1 cellular context compared by ENCODE assay signal in the genomic region with DNA sequence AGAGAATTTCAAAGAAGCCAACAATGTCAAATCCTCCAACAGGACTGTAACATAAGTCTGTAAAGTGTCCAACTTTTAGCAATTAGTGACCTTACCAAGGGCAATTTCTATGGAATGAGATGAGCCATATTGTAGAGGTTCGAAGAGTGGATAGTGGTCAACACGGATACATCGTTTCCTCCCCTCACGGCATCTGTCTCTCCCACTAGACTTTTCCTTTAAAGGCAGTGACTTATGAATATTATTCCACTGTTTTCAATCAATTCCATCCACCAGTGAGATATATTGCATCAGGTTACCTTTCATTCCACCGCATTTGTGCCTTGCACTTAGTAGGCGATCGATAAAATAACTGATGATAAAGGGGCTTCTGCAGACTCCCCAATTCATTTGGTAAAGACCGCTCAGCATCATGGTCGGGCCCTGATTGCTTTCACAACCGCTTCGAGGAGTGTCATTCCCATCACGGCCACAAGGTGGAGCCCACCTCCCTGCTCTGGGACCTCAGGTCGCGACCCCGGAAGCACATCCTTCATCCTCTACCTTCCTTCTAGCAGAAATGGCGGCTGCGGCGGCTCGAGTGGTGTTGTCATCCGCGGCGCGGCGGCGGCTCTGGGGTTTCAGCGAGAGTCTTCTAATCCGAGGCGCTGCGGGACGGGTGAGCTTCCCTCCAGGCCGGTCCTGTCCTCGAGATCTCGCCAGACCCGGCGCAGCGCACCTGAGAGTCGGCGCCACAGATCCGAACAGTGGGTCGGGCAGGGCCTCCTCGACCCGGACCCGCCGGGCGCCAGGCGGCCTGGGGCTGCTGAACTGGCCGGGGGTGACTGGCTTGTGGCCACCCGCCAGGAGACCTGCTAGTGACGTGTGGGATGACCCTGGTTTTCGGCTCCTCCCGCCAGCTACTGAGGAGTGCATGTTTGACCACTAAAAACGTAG.
TF ChIP-seq lines count a peak whose summit lies in the region.

A gene with protein sequence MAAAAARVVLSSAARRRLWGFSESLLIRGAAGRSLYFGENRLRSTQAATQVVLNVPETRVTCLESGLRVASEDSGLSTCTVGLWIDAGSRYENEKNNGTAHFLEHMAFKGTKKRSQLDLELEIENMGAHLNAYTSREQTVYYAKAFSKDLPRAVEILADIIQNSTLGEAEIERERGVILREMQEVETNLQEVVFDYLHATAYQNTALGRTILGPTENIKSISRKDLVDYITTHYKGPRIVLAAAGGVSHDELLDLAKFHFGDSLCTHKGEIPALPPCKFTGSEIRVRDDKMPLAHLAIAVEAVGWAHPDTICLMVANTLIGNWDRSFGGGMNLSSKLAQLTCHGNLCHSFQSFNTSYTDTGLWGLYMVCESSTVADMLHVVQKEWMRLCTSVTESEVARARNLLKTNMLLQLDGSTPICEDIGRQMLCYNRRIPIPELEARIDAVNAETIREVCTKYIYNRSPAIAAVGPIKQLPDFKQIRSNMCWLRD (plus strand): TSS at position 535 of the 936 bp plus-strand sequence. CDS start 25 bp downstream, at position 560.

TF ChIP-seq in K562, 482 proteins besides CTCF, POLR2A, EP300 and RAD21 (continued from another document and continues in another):
- TF ChIP-seq, protein P1, sequence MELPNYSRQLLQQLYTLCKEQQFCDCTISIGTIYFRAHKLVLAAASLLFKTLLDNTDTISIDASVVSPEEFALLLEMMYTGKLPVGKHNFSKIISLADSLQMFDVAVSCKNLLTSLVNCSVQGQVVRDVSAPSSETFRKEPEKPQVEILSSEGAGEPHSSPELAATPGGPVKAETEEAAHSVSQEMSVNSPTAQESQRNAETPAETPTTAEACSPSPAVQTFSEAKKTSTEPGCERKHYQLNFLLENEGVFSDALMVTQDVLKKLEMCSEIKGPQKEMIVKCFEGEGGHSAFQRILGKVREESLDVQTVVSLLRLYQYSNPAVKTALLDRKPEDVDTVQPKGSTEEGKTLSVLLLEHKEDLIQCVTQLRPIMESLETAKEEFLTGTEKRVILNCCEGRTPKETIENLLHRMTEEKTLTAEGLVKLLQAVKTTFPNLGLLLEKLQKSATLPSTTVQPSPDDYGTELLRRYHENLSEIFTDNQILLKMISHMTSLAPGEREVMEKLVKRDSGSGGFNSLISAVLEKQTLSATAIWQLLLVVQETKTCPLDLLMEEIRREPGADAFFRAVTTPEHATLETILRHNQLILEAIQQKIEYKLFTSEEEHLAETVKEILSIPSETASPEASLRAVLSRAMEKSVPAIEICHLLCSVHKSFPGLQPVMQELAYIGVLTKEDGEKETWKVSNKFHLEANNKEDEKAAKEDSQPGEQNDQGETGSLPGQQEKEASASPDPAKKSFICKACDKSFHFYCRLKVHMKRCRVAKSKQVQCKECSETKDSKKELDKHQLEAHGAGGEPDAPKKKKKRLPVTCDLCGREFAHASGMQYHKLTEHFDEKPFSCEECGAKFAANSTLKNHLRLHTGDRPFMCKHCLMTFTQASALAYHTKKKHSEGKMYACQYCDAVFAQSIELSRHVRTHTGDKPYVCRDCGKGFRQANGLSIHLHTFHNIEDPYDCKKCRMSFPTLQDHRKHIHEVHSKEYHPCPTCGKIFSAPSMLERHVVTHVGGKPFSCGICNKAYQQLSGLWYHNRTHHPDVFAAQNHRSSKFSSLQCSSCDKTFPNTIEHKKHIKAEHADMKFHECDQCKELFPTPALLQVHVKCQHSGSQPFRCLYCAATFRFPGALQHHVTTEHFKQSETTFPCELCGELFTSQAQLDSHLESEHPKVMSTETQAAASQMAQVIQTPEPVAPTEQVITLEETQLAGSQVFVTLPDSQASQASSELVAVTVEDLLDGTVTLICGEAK (IDR thresholded peaks at IDR 0.05): peak; percentile 94
- TF ChIP-seq, protein P1 (CRISPR knock-in tag; IDR thresholded peaks at IDR 0.05): no peak
- 0 out of 2 replicates have a peak, but pooled peaks have one; percentile 61 for TF ChIP-seq NR1H2 (CRISPR knock-in tag; IDR thresholded peaks at IDR 0.05)
- TF ChIP-seq, protein P2, sequence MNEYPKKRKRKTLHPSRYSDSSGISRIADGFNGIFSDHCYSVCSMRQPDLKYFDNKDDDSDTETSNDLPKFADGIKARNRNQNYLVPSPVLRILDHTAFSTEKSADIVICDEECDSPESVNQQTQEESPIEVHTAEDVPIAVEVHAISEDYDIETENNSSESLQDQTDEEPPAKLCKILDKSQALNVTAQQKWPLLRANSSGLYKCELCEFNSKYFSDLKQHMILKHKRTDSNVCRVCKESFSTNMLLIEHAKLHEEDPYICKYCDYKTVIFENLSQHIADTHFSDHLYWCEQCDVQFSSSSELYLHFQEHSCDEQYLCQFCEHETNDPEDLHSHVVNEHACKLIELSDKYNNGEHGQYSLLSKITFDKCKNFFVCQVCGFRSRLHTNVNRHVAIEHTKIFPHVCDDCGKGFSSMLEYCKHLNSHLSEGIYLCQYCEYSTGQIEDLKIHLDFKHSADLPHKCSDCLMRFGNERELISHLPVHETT (CRISPR knock-in tag; conservative IDR thresholded peaks at IDR 0.05 in 1 of 2, IDR thresholded peaks at IDR 0.05 in 1 of 2): peak in 1 of 2 experiments; percentile 66; a peak in 2 of 4 replicates
- TF ChIP-seq IRF2 (CRISPR knock-in tag; IDR thresholded peaks at IDR 0.05): no peak
- TF ChIP-seq ZFX (CRISPR knock-in tag; IDR thresholded peaks at IDR 0.05): peak; percentile 97
- no peak for TF ChIP-seq MAFK (IDR thresholded peaks at IDR 0.05; ENCODE audit: low read length)
- TF ChIP-seq, protein P3, sequence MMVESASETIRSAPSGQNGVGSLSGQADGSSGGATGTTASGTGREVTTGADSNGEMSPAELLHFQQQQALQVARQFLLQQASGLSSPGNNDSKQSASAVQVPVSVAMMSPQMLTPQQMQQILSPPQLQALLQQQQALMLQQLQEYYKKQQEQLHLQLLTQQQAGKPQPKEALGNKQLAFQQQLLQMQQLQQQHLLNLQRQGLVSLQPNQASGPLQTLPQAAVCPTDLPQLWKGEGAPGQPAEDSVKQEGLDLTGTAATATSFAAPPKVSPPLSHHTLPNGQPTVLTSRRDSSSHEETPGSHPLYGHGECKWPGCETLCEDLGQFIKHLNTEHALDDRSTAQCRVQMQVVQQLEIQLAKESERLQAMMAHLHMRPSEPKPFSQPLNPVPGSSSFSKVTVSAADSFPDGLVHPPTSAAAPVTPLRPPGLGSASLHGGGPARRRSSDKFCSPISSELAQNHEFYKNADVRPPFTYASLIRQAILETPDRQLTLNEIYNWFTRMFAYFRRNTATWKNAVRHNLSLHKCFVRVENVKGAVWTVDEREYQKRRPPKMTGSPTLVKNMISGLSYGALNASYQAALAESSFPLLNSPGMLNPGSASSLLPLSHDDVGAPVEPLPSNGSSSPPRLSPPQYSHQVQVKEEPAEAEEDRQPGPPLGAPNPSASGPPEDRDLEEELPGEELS (CRISPR knock-in tag; IDR thresholded peaks at IDR 0.05; ENCODE audit: borderline replicate concordance): 0 out of 2 replicates have a peak, but pooled peaks have one; percentile 54
- no peak for TF ChIP-seq ZNF347 (CRISPR knock-in tag; IDR thresholded peaks at IDR 0.05; ENCODE audit: low read depth)
- TF ChIP-seq GATAD2A (IDR thresholded peaks at IDR 0.05): peak; percentile 67; the same call in 1 of the 2 replicates
- TF ChIP-seq ZNF57 (CRISPR knock-in tag; IDR thresholded peaks at IDR 0.05): no peak
- TF ChIP-seq, protein P4, sequence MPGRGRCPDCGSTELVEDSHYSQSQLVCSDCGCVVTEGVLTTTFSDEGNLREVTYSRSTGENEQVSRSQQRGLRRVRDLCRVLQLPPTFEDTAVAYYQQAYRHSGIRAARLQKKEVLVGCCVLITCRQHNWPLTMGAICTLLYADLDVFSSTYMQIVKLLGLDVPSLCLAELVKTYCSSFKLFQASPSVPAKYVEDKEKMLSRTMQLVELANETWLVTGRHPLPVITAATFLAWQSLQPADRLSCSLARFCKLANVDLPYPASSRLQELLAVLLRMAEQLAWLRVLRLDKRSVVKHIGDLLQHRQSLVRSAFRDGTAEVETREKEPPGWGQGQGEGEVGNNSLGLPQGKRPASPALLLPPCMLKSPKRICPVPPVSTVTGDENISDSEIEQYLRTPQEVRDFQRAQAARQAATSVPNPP (IDR thresholded peaks at IDR 0.05; ENCODE audit: borderline replicate concordance, insufficient read depth, insufficient read length): no peak
- TF ChIP-seq ELF2 (CRISPR knock-in tag; IDR thresholded peaks at IDR 0.05): peak; percentile 85
- TF ChIP-seq NFE2 (IDR thresholded peaks at IDR 0.05; ENCODE audit: low read depth): 0 out of 2 replicates have a peak, but pooled peaks have one; percentile 31
- no peak for TF ChIP-seq RBM15 (IDR thresholded peaks at IDR 0.05; ENCODE audit: insufficient read depth, low read length)
- TF ChIP-seq, protein P5, sequence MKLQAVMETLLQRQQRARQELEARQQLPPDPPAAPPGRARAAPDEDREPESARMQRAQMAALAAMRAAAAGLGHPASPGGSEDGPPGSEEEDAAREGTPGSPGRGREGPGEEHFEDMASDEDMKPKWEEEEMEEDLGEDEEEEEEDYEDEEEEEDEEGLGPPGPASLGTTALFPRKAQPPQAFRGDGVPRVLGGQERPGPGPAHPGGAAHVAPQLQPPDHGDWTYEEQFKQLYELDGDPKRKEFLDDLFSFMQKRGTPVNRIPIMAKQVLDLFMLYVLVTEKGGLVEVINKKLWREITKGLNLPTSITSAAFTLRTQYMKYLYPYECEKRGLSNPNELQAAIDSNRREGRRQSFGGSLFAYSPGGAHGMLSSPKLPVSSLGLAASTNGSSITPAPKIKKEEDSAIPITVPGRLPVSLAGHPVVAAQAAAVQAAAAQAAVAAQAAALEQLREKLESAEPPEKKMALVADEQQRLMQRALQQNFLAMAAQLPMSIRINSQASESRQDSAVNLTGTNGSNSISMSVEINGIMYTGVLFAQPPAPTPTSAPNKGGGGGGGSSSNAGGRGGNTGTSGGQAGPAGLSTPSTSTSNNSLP (IDR thresholded peaks at IDR 0.05; ENCODE audit: borderline replicate concordance, low read depth, low read length): no peak
- TF ChIP-seq CREB1 (IDR thresholded peaks at IDR 0.05): no peak; the same call in 1 of the 2 replicates
- TF ChIP-seq CREB1 (CRISPR knock-in tag; IDR thresholded peaks at IDR 0.05): peak; percentile 55
- TF ChIP-seq, protein P6, sequence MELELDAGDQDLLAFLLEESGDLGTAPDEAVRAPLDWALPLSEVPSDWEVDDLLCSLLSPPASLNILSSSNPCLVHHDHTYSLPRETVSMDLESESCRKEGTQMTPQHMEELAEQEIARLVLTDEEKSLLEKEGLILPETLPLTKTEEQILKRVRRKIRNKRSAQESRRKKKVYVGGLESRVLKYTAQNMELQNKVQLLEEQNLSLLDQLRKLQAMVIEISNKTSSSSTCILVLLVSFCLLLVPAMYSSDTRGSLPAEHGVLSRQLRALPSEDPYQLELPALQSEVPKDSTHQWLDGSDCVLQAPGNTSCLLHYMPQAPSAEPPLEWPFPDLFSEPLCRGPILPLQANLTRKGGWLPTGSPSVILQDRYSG (tag; conservative IDR thresholded peaks at IDR 0.05; ENCODE audit: low read depth): no peak
- TF ChIP-seq, protein P7, sequence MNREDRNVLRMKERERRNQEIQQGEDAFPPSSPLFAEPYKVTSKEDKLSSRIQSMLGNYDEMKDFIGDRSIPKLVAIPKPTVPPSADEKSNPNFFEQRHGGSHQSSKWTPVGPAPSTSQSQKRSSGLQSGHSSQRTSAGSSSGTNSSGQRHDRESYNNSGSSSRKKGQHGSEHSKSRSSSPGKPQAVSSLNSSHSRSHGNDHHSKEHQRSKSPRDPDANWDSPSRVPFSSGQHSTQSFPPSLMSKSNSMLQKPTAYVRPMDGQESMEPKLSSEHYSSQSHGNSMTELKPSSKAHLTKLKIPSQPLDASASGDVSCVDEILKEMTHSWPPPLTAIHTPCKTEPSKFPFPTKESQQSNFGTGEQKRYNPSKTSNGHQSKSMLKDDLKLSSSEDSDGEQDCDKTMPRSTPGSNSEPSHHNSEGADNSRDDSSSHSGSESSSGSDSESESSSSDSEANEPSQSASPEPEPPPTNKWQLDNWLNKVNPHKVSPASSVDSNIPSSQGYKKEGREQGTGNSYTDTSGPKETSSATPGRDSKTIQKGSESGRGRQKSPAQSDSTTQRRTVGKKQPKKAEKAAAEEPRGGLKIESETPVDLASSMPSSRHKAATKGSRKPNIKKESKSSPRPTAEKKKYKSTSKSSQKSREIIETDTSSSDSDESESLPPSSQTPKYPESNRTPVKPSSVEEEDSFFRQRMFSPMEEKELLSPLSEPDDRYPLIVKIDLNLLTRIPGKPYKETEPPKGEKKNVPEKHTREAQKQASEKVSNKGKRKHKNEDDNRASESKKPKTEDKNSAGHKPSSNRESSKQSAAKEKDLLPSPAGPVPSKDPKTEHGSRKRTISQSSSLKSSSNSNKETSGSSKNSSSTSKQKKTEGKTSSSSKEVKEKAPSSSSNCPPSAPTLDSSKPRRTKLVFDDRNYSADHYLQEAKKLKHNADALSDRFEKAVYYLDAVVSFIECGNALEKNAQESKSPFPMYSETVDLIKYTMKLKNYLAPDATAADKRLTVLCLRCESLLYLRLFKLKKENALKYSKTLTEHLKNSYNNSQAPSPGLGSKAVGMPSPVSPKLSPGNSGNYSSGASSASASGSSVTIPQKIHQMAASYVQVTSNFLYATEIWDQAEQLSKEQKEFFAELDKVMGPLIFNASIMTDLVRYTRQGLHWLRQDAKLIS (CRISPR knock-in tag; IDR thresholded peaks at IDR 0.05): no peak; the same call in 1 of the 2 replicates
- TF ChIP-seq, protein P8, sequence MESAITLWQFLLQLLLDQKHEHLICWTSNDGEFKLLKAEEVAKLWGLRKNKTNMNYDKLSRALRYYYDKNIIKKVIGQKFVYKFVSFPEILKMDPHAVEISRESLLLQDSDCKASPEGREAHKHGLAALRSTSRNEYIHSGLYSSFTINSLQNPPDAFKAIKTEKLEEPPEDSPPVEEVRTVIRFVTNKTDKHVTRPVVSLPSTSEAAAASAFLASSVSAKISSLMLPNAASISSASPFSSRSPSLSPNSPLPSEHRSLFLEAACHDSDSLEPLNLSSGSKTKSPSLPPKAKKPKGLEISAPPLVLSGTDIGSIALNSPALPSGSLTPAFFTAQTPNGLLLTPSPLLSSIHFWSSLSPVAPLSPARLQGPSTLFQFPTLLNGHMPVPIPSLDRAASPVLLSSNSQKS (CRISPR knock-in tag; IDR thresholded peaks at IDR 0.05): no peak
- TF ChIP-seq MAFG (tag; conservative IDR thresholded peaks at IDR 0.05): no peak
- TF ChIP-seq HCFC1 (IDR thresholded peaks at IDR 0.05; ENCODE audit: low read depth, low read length): peak; percentile 78
